In the genomic region with DNA sequence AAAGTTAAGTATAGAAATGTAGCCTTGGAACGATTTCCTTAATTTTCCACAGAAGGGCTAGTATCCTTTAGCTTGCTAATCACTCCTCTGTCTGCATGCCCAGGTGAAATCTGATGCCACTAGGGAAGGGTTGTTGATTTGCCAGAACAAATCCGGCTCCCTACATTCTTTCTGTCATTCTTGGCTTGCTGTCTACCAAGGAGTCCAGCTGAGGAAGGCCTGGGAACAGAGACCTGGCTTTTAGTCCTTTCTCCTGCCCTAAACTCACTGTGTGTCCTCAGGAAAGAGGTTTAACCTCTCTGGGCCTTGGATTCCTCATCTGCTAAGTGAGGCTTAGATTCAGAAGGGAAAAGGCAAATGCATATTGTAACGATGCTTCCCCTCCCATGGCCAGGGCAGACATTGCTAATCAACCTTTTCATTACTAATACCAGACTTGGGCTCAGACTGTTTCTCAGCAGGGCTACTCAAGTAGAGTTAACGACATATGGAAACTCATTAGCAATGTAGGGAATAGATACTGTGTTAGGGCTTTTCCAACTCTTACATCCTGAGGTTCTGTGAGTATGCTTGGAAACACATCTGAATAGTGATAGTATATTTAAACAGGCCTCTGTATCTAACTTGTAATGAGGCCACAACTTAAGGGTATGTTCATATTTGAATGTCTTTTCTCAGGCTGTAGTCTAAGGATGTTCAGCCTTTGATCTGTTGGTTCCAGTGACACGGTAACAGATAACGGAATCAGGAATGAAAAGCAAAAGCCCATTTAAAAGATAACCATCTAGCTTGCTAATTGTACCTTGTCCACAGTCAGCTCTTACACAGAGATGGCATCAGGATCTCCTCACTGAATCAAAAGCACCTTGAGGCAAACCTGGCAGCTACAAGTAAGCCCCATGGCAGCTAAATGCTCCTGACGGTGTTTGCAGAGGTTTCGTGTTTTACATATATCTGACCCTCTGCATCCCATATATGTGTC, we compare ENCODE assay signal across 1 cellular context.
TF ChIP-seq lines count a peak whose summit lies in the region.

No MANE protein-coding gene starts in this region.

TF ChIP-seq in A549, 52 proteins besides CTCF, POLR2A, EP300 and RAD21 (continued from another document):
- no peak for TF ChIP-seq HES2 (IDR thresholded peaks at IDR 0.05)
